35 cellular contexts compared by ENCODE assay signal in the genomic region with DNA sequence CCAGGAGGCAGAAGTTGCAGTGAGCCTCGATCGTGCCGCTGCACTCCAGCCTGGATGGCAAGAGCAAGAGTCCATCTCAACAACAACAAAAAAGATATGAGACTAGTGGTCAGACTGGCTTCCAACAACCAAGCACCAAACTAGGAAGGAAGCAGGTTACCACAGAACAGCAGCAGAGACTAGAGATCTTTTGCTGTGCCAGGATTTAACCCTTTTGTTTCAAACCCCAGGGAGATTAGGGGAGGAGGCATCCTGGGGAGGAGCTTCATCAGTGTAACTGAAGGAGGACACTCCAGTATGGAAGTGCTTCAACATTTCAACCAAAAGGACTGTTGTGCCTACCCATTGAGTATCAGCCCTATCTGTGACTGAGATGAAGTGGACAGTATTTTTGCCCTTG.
"Had no signal": no experiment of that assay in that cellular context is flagged by ENCODE, and none has a peak within 500 bp of the region (broad histone marks: within the 10 kb centered on the region; RNA-seq: fewer than 3 reads in every experiment).

No MANE protein-coding gene starts in this region.

- H3K4me1 Mint-ChIP-seq: activated CD4-positive, alpha-beta T cell treated with anti-CD3 and anti-CD28 coated beads for 36 hours; activated CD4-positive, alpha-beta T cell treated with anti-CD3 and anti-CD28 coated beads, Interleukin-2, amount 10 ng/mL, durations not matched to agents 24 days and 14 days; activated CD8-positive, alpha-beta memory T cell treated with anti-CD3 and anti-CD28 coated beads, Interleukin-2, amount 10 ng/mL, durations not matched to agents 7 days and 5 days; activated naive CD8-positive, alpha-beta T cell treated with anti-CD3 and anti-CD28 coated beads, Interleukin-2, amount 10 ng/mL, durations not matched to agents 7 days and 5 days; T-helper 17 cell had no signal

- H3K36me3 Mint-ChIP-seq: activated CD4-positive, alpha-beta memory T cell treated with anti-CD3 and anti-CD28 coated beads for 36 hours; activated CD8-positive, alpha-beta memory T cell treated with anti-CD3 and anti-CD28 coated beads, Interleukin-2, amount 10 ng/mL, durations not matched to agents 7 days and 5 days; activated naive CD8-positive, alpha-beta T cell treated with anti-CD3 and anti-CD28 coated beads, Interleukin-2, amount 10 ng/mL, durations not matched to agents 7 days and 5 days; brain had no signal

- H3K36me3 ChIP-seq: ascending aorta, breast epithelium, cardiac muscle cell, esophagus muscularis mucosa, WERI-Rb-1 had no signal

- H3K27ac ChIP-seq: ascending aorta, breast epithelium, cardiac muscle cell, coronary artery, dorsolateral prefrontal cortex, esophagus muscularis mucosa, WERI-Rb-1 had no signal

- H3K9me3 ChIP-seq: ascending aorta, breast epithelium, esophagus muscularis mucosa had no signal

- H3K4me3 ChIP-seq: ascending aorta, breast epithelium, cardiac muscle cell, coronary artery, dorsolateral prefrontal cortex, esophagus muscularis mucosa had no signal

- H3K27me3 Mint-ChIP-seq: activated CD4-positive, alpha-beta memory T cell treated with anti-CD3 and anti-CD28 coated beads for 36 hours; activated CD4-positive, alpha-beta T cell treated with anti-CD3 and anti-CD28 coated beads for 36 hours; activated CD4-positive, alpha-beta T cell treated with anti-CD3 and anti-CD28 coated beads, Interleukin-2, amount 10 ng/mL, durations not matched to agents 24 days and 14 days; activated CD8-positive, alpha-beta memory T cell treated with anti-CD3 and anti-CD28 coated beads, Interleukin-2, amount 10 ng/mL, durations not matched to agents 7 days and 5 days; activated naive CD8-positive, alpha-beta T cell treated with anti-CD3 and anti-CD28 coated beads, Interleukin-2, amount 10 ng/mL, durations not matched to agents 7 days and 5 days; brain; dendritic cell treated with granulocyte-macrophage colony-stimulating factor and Interleukin-4, amounts not matched to agents 40 ng/mL and 50 ng/mL, for 4 days; effector memory CD8-positive, alpha-beta T cell; T-helper 17 cell had no signal

- H3K9me3 Mint-ChIP-seq: activated CD4-positive, alpha-beta T cell treated with anti-CD3 and anti-CD28 coated beads, Interleukin-2, amount 10 ng/mL, durations not matched to agents 24 days and 14 days; activated T-helper 1 cell treated with anti-CD3 and anti-CD28 coated beads, Interleukin-12 subunit alpha, Interleukin-12 subunit beta, Interleukin-2, Interleukin-4 antibody, amounts not matched to agents 30 ng/mL and 10 ng/mL and 1 ng/mL, durations not matched to agents 14 hours and 24 hours and 36 hours; activated T-helper 2 cell treated with anti-CD3 and anti-CD28 coated beads, Interferon-gamma antibody, Interleukin-2, Interleukin-4, amounts not matched to agents 10 μg/mL and 5 μg/mL and 100 μg/mL, durations not matched to agents 14 hours and 24 hours and 36 hours; brain; dendritic cell treated with granulocyte-macrophage colony-stimulating factor and Interleukin-4, amounts not matched to agents 40 ng/mL and 50 ng/mL, for 4 days had no signal

- H3K27me3 ChIP-seq: ascending aorta, breast epithelium, cardiac muscle cell, esophagus muscularis mucosa had no signal

- H3K4me3 Mint-ChIP-seq: activated CD4-positive, alpha-beta memory T cell treated with anti-CD3 and anti-CD28 coated beads for 36 hours; activated CD4-positive, alpha-beta T cell treated with anti-CD3 and anti-CD28 coated beads for 36 hours; activated CD4-positive, alpha-beta T cell treated with anti-CD3 and anti-CD28 coated beads, Interleukin-2, amount 10 ng/mL, durations not matched to agents 24 days and 14 days; activated CD8-positive, alpha-beta memory T cell treated with anti-CD3 and anti-CD28 coated beads, Interleukin-2, amount 10 ng/mL, durations not matched to agents 7 days and 5 days; activated CD8-positive, alpha-beta T cell treated with anti-CD3 and anti-CD28 coated beads, Interleukin-2, amount 10 ng/mL, durations not matched to agents 7 days and 5 days; activated naive CD4-positive, alpha-beta T cell treated with anti-CD3 and anti-CD28 coated beads for 36 hours; activated naive CD8-positive, alpha-beta T cell treated with anti-CD3 and anti-CD28 coated beads, Interleukin-2, amount 10 ng/mL, durations not matched to agents 7 days and 5 days; activated T-helper 1 cell treated with anti-CD3 and anti-CD28 coated beads, Interleukin-12 subunit alpha, Interleukin-12 subunit beta, Interleukin-2, Interleukin-4 antibody, amounts not matched to agents 30 ng/mL and 10 ng/mL and 1 ng/mL, durations not matched to agents 14 hours and 24 hours and 36 hours; brain; dendritic cell treated with granulocyte-macrophage colony-stimulating factor and Interleukin-4, amounts not matched to agents 40 ng/mL and 50 ng/mL, for 4 days; effector memory CD8-positive, alpha-beta T cell; T-helper 17 cell; T-helper 2 cell treated with Interferon-gamma antibody and Interleukin-4, amounts not matched to agents 5 μg/mL and 100 μg/mL, for 36 hours had no signal

- DNase-seq: activated CD4-positive, alpha-beta memory T cell treated with anti-CD3 and anti-CD28 coated beads for 36 hours; activated CD4-positive, alpha-beta T cell treated with anti-CD3 and anti-CD28 coated beads for 36 hours; activated CD4-positive, alpha-beta T cell treated with anti-CD3 and anti-CD28 coated beads, Interleukin-2, amount 10 ng/mL, durations not matched to agents 24 days and 14 days; activated CD4-positive, CD25-positive, alpha-beta regulatory T cell; activated CD4-positive, CD25-positive, alpha-beta regulatory T cell treated with anti-CD3 and anti-CD28 coated beads, Interleukin-2, amount 50 U/mL, for 72 hours; activated CD8-positive, alpha-beta memory T cell treated with anti-CD3 and anti-CD28 coated beads, Interleukin-2, amount 10 ng/mL, durations not matched to agents 7 days and 5 days; activated CD8-positive, alpha-beta memory T cell treated with anti-CD3 and anti-CD28 coated beads, Interleukin-2, amount 50 U/mL, for 4 hours; activated CD8-positive, alpha-beta T cell treated with anti-CD3 and anti-CD28 coated beads, Interleukin-2, amount 10 ng/mL, durations not matched to agents 7 days and 5 days; activated effector memory CD4-positive, alpha-beta T cell treated with anti-CD3 and anti-CD28 coated beads, Interleukin-2, amount 50 U/mL, for 16 hours; activated naive CD4-positive, alpha-beta T cell treated with anti-CD3 and anti-CD28 coated beads for 36 hours; activated naive CD8-positive, alpha-beta T cell treated with anti-CD3 and anti-CD28 coated beads, Interleukin-2, amount 10 ng/mL, durations not matched to agents 7 days and 5 days; activated T-cell treated with anti-CD3 and anti-CD28 coated beads, Interleukin-2, amount 50 U/mL, for 1 hour; activated T-cell treated with anti-CD3 and anti-CD28 coated beads, Interleukin-2, amount 50 U/mL, for 48 hours; central memory CD4-positive, alpha-beta T cell; dorsolateral prefrontal cortex; effector CD4-positive, alpha-beta T cell; effector memory CD8-positive, alpha-beta T cell; erythroblast; foreskin melanocyte; head of caudate nucleus; T-helper 1 cell; T-helper 17 cell; T1000; WERI-Rb-1 had no signal

- H3K27ac Mint-ChIP-seq: activated CD4-positive, alpha-beta memory T cell treated with anti-CD3 and anti-CD28 coated beads for 36 hours; activated CD4-positive, alpha-beta T cell treated with anti-CD3 and anti-CD28 coated beads for 36 hours; activated CD4-positive, alpha-beta T cell treated with anti-CD3 and anti-CD28 coated beads, Interleukin-2, amount 10 ng/mL, durations not matched to agents 24 days and 14 days; activated CD8-positive, alpha-beta memory T cell treated with anti-CD3 and anti-CD28 coated beads, Interleukin-2, amount 10 ng/mL, durations not matched to agents 7 days and 5 days; activated CD8-positive, alpha-beta T cell treated with anti-CD3 and anti-CD28 coated beads, Interleukin-2, amount 10 ng/mL, durations not matched to agents 7 days and 5 days; activated naive CD4-positive, alpha-beta T cell treated with anti-CD3 and anti-CD28 coated beads for 36 hours; activated naive CD4-positive, alpha-beta T cell treated with anti-CD3 and anti-CD28 coated beads, Interleukin-2, amount 50 U/mL, for 72 hours; activated naive CD8-positive, alpha-beta T cell treated with anti-CD3 and anti-CD28 coated beads, Interleukin-2, amount 10 ng/mL, durations not matched to agents 7 days and 5 days; activated T-helper 1 cell treated with anti-CD3 and anti-CD28 coated beads, Interleukin-12 subunit alpha, Interleukin-12 subunit beta, Interleukin-2, Interleukin-4 antibody, amounts not matched to agents 30 ng/mL and 10 ng/mL and 1 ng/mL, durations not matched to agents 14 hours and 24 hours and 36 hours; activated T-helper 2 cell treated with anti-CD3 and anti-CD28 coated beads, Interferon-gamma antibody, Interleukin-2, Interleukin-4, amounts not matched to agents 10 μg/mL and 5 μg/mL and 100 μg/mL, durations not matched to agents 14 hours and 24 hours and 36 hours; brain; dendritic cell treated with granulocyte-macrophage colony-stimulating factor and Interleukin-4, amounts not matched to agents 40 ng/mL and 50 ng/mL, for 4 days; effector memory CD8-positive, alpha-beta T cell; T-helper 17 cell; T-helper 2 cell treated with Interferon-gamma antibody and Interleukin-4, amounts not matched to agents 5 μg/mL and 100 μg/mL, for 36 hours had no signal

- ATAC-seq: activated CD4-positive, alpha-beta T cell treated with anti-CD3 and anti-CD28 coated beads for 36 hours; activated CD8-positive, alpha-beta memory T cell treated with anti-CD3 and anti-CD28 coated beads, Interleukin-2, amount 10 ng/mL, durations not matched to agents 7 days and 5 days; activated CD8-positive, alpha-beta T cell treated with anti-CD3 and anti-CD28 coated beads, Interleukin-2, amount 10 ng/mL, durations not matched to agents 7 days and 5 days; activated naive CD4-positive, alpha-beta T cell treated with anti-CD3 and anti-CD28 coated beads, Interleukin-2, amount 50 U/mL, for 72 hours; effector memory CD8-positive, alpha-beta T cell; T-helper 17 cell had no signal
